Comparison of ENCODE assay signal across 11 cellular contexts in the genomic region with DNA sequence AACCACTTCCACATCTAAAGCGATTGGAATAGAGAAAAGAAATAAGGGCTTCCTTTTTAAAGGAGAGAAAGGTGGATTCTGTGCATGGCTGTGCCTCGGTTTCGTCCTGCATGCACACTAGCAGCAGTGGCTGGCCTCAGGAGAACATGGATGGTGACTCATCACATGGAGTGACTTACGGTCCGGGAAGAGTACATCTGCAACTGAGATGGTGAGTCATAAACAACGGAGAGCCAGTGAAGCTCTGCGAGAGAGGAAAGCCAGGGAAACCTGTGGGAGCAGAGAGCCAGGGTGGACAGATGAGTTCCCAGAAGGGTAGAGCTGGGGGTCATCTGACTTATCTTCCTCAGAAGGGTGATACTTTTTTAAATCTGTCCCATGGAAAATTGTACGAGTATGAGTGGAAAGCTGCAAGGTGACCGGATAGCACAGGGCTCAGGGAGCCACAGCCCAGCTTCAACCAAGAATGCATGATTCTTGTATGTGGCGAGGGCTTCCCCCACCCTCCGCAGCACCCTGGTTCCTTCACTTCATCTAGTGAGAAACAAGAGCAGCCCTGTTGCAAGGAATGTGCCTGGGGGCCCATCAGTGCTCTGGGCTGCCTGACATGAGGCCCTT.
DNase-seq lines count a peak whose midpoint lies in the region; ATAC-seq, FAIRE-seq and TF ChIP-seq lines count a peak whose summit lies in the region.
"Had no signal": no experiment of that assay in that cellular context is flagged by ENCODE, and none has a peak within 500 bp of the region (broad histone marks: within the 10 kb centered on the region; RNA-seq: fewer than 3 reads in every experiment).

No MANE protein-coding gene starts in this region.

- peak overlapping the region; percentile 56 for H3K9ac ChIP-seq in astrocyte (ENCODE audit: low read length)
- H3K9ac ChIP-seq: parathyroid adenoma had no signal

- POLR2A ChIA-PET in HEK293T (lab: Yijun Ruan, JAX), result interaction anchor here (0.8 kb wide), 1 partner anchor 41 kb away, joined by 3 read pairs; no protein-coding TSS in a partner anchor

- H3K4me1 Mint-ChIP-seq in astrocyte (ENCODE audit: low read depth, unreplicated experiment), result peaks cover 40% of the 10 kb centered on the region
- H3K4me1 Mint-ChIP-seq: activated naive CD4-positive, alpha-beta T cell treated with anti-CD3 and anti-CD28 coated beads, Interleukin-2, amount 50 U/mL, for 24 hours had no signal

- H3K27ac ChIP-seq in astrocyte (ENCODE audit: low read depth, low read length) (peak overlapping the region; percentile 85), suprapubic skin (peak overlapping the region; percentile 77)
- H3K27ac ChIP-seq: parathyroid adenoma had no signal

- H2AFZ ChIP-seq in astrocyte (ENCODE audit: low read depth, low read length), result no peak overlapping the region
- H2AFZ ChIP-seq: parathyroid adenoma had no signal

- ATAC-seq in GM19395 (IDR thresholded peaks at IDR 0.05; ENCODE audit: unreplicated experiment) (no peak), HG03342 (IDR thresholded peaks at IDR 0.05; ENCODE audit: unreplicated experiment) (no peak), HG02938 (IDR thresholded peaks at IDR 0.05; ENCODE audit: unreplicated experiment) (no peak)

- peak; percentile 99 for FAIRE-seq in astrocyte (lab: Jason Lieb, UNC)

- peaks cover 2% of the 10 kb centered on the region for H3K27me3 Mint-ChIP-seq in astrocyte (ENCODE audit: low read depth, unreplicated experiment)
- H3K27me3 Mint-ChIP-seq: activated naive CD4-positive, alpha-beta T cell treated with anti-CD3 and anti-CD28 coated beads, Interleukin-2, amount 50 U/mL, for 24 hours had no signal

- H4K20me1 ChIP-seq in astrocyte (ENCODE audit: insufficient read depth, low read length), result no peaks in the 10 kb centered on the region

- H3K36me3 Mint-ChIP-seq in astrocyte (ENCODE audit: low read depth, unreplicated experiment), result no peaks in the 10 kb centered on the region
- H3K36me3 Mint-ChIP-seq: activated naive CD4-positive, alpha-beta T cell treated with anti-CD3 and anti-CD28 coated beads, Interleukin-2, amount 50 U/mL, for 24 hours had no signal

- H3K27me3 ChIP-seq in astrocyte (ENCODE audit: insufficient read depth, low read length) (no peaks in the 10 kb centered on the region), suprapubic skin (no peaks in the 10 kb centered on the region)

- H3K9me3 Mint-ChIP-seq in astrocyte (ENCODE audit: unreplicated experiment), result peaks cover 2% of the 10 kb centered on the region
- H3K9me3 Mint-ChIP-seq: activated naive CD4-positive, alpha-beta T cell treated with anti-CD3 and anti-CD28 coated beads, Interleukin-2, amount 50 U/mL, for 24 hours had no signal

- H3K79me2 ChIP-seq in astrocyte (ENCODE audit: insufficient read depth, low read length), result no peaks in the 10 kb centered on the region
- H3K79me2 ChIP-seq: parathyroid adenoma had no signal

- H3K36me3 ChIP-seq in astrocyte (ENCODE audit: insufficient read depth, low read length) (no peaks in the 10 kb centered on the region), suprapubic skin (no peaks in the 10 kb centered on the region)

- peaks cover 21% of the 10 kb centered on the region for H3K4me1 ChIP-seq in astrocyte (ENCODE audit: insufficient read depth, low read length)
- peaks cover 33% of the 10 kb centered on the region for H3K4me1 ChIP-seq in suprapubic skin
- H3K4me1 ChIP-seq: parathyroid adenoma had no signal

- TF ChIP-seq POLR2A in suprapubic skin (IDR thresholded peaks at IDR 0.05), result no peak

- H3K4me3 ChIP-seq in astrocyte (ENCODE audit: insufficient read depth, low read depth, low read length), result no peak overlapping the region
- H3K4me3 ChIP-seq in suprapubic skin, result no peak overlapping the region

- H3K9me3 ChIP-seq in astrocyte (ENCODE audit: insufficient read depth, low read depth, low read length) (no peaks in the 10 kb centered on the region), suprapubic skin (no peaks in the 10 kb centered on the region)

- DNase-seq in HEK293T (ENCODE audit: extremely low spot score) (peak; percentile 50), astrocyte (ENCODE audit: low read depth) (peak; percentile 99), inferior parietal cortex (ENCODE audit: extremely low spot score) (peak; percentile 58), suprapubic skin (ENCODE audit: low spot score in 2 of 2) (no peak)
- DNase-seq in activated CD8-positive, alpha-beta memory T cell treated with anti-CD3 and anti-CD28 coated beads, Interleukin-2, amount 50 U/mL, for 48 hours, result no peak
- DNase-seq: NCI-H446 treated with DMSO at 0.1 percent for 48 hours had no signal

- CTCF ChIA-PET in HEK293T (lab: Yijun Ruan, JAX), result interaction anchor here (0.6 kb wide), 1 partner anchor 204 kb away, joined by 3 read pairs; no protein-coding TSS in a partner anchor

- H3K4me3 Mint-ChIP-seq in astrocyte (ENCODE audit: unreplicated experiment), result peak overlapping the region; percentile 50
- H3K4me3 Mint-ChIP-seq: activated naive CD4-positive, alpha-beta T cell treated with anti-CD3 and anti-CD28 coated beads, Interleukin-2, amount 50 U/mL, for 24 hours had no signal

- H3K27ac Mint-ChIP-seq in astrocyte (ENCODE audit: unreplicated experiment), result peak overlapping the region; percentile 93
- H3K27ac Mint-ChIP-seq: activated naive CD4-positive, alpha-beta T cell treated with anti-CD3 and anti-CD28 coated beads, Interleukin-2, amount 50 U/mL, for 24 hours had no signal

- no peak for TF ChIP-seq CTCF in astrocyte (IDR thresholded peaks at IDR 0.05; ENCODE audit: insufficient read depth, low read depth, low read length)
- no peak for TF ChIP-seq CTCF in suprapubic skin (IDR thresholded peaks at IDR 0.05)

- peak overlapping the region; percentile 54 for H3K4me2 ChIP-seq in astrocyte (ENCODE audit: low read length)

- 53% methylated on average over 11 of the region's 11 CpGs for WGBS in suprapubic skin

- no peak for TF ChIP-seq EP300 in suprapubic skin (IDR thresholded peaks at IDR 0.05)

TF ChIP-seq in HEK293T, 16 proteins besides CTCF, POLR2A, EP300 and RAD21:
- TF ChIP-seq SP1 (IDR thresholded peaks at IDR 0.05), result no peak

Comparison
In these comparisons a context has a peak if more than half of its experiments do, and no peak if none do; other contexts are left out.
1. DNase-seq: peak in HEK293T (single experiment), astrocyte (single experiment) and inferior parietal cortex (single experiment); none in suprapubic skin (0 of 2) and activated CD8-positive, alpha-beta memory T cell treated with anti-CD3 and anti-CD28 coated beads, Interleukin-2, amount 50 U/mL, for 48 hours (single experiment).